27 cellular contexts compared by ENCODE assay signal in the genomic region with DNA sequence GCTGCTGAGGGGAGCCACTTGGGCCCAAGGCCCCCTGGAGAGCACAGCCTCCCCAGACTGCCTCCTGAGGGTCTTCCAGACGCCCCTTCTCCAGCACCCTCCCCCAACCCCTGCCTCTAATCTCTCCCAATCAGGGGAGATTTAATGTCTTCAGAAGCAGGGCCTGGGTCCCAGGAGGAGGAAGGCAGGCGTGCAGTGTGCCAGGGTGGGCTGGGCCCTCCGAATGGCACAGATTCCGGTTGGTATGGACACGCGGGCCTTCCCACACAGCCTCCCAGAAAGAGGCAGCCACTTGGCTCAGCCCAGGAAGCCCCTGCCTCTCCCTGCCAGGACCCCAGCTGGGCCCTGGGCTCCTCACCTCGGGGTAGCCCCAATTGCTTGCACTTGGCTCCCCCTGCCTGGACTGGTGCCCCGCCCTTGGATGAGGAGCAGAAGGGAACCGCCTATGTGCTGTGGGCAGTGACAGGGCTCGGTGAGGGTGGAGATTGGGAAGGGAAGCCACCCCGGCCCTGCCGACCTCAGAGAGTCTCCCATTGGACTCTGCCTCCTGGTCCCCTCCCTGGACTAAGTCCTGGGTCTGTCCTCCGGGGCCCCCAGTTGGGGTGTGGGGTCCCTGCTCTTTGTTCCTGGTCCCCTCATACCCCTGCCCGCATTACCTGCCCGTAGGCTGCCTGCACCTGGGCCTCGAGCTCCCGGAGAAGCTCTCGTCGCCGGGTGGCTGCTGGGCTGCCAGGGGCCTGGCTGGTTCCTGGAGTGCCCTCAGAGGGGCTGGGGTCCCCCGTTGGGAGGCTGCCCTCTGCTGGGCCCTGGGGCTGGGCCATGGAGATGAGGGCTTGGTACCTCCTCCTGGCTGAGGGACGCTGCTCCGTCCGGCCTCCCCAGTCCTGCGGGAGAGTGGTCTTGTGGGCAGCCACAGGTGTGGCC. TPM values are rescaled to one million over a fixed set of nuclear protein-coding genes. Genes with fewer than 3 reads are reported as not detected.
"Had no signal": no experiment of that assay in that cellular context is flagged by ENCODE, and none has a peak within 500 bp of the region (broad histone marks: within the 10 kb centered on the region; RNA-seq: fewer than 3 reads in every experiment).

No MANE protein-coding gene starts in this region.

- H3K36me3 Mint-ChIP-seq: activated naive CD4-positive, alpha-beta T cell treated with anti-CD3 and anti-CD28 coated beads, Interleukin-2, amount 10 ng/mL, durations not matched to agents 7 days and 5 days; naive thymus-derived CD8-positive, alpha-beta T cell; stimulated activated effector memory CD8-positive, alpha-beta T cell treated with anti-CD3 and anti-CD28 coated beads, Interleukin-12 subunit alpha, Interleukin-12 subunit beta, amount 100 ng/mL, for 72 hours; type B pancreatic cell had no signal

- DNase-seq: activated CD4-positive, alpha-beta T cell treated with anti-CD3 and anti-CD28 coated beads, Interleukin-2, amount 50 U/mL, for 1 hour; activated CD8-positive, alpha-beta memory T cell treated with anti-CD3 and anti-CD28 coated beads, Interleukin-2, amount 50 U/mL, for 4 hours; activated effector memory CD4-positive, alpha-beta T cell treated with Interleukin-2 at 50 U/mL for 16 hours; activated naive CD4-positive, alpha-beta T cell treated with anti-CD3 and anti-CD28 coated beads, Interleukin-2, amount 10 ng/mL, durations not matched to agents 7 days and 5 days; activated T-cell treated with anti-CD3 and anti-CD28 coated beads, Interleukin-2, amount 50 U/mL, for 48 hours; cortex of kidney; erythroblast; head of caudate nucleus; left ventricle myocardium superior; naive thymus-derived CD8-positive, alpha-beta T cell; stimulated activated CD4-positive, alpha-beta T cell treated with anti-CD3 and anti-CD28 coated beads, Interleukin-4, amount 100 ng/mL, for 24 hours; stomach; T-helper 9 cell had no signal

- H3K4me3 Mint-ChIP-seq: activated naive CD4-positive, alpha-beta T cell treated with anti-CD3 and anti-CD28 coated beads, Interleukin-2, amount 10 ng/mL, durations not matched to agents 7 days and 5 days; memory B cell; naive thymus-derived CD8-positive, alpha-beta T cell; stimulated activated effector memory CD8-positive, alpha-beta T cell treated with anti-CD3 and anti-CD28 coated beads, Interleukin-12 subunit alpha, Interleukin-12 subunit beta, amount 100 ng/mL, for 72 hours; type B pancreatic cell had no signal

- H2AFZ ChIP-seq: parathyroid adenoma had no signal

- FAIRE-seq: astrocyte, endometrium, frontal cortex had no signal

- H3K36me3 ChIP-seq: breast epithelium, neutrophil, stomach had no signal

- H3K4me1 ChIP-seq: breast epithelium, parathyroid adenoma, stomach had no signal

- H3K9ac ChIP-seq: parathyroid adenoma had no signal

- ATAC-seq: left ventricle myocardium superior; naive thymus-derived CD8-positive, alpha-beta T cell; sciatic nerve; stimulated activated effector memory CD8-positive, alpha-beta T cell treated with anti-CD3 and anti-CD28 coated beads, Interleukin-12 subunit alpha, Interleukin-12 subunit beta, amount 100 ng/mL, for 72 hours had no signal

- H3K79me2 ChIP-seq: parathyroid adenoma had no signal

- H3K4me2 ChIP-seq: smooth muscle cell had no signal

- H3K9me3 ChIP-seq: breast epithelium, neutrophil, stomach had no signal

- H3K9me3 Mint-ChIP-seq: activated naive CD4-positive, alpha-beta T cell treated with anti-CD3 and anti-CD28 coated beads, Interleukin-2, amount 10 ng/mL, durations not matched to agents 7 days and 5 days; naive thymus-derived CD8-positive, alpha-beta T cell; stimulated activated effector memory CD8-positive, alpha-beta T cell treated with anti-CD3 and anti-CD28 coated beads, Interleukin-12 subunit alpha, Interleukin-12 subunit beta, amount 100 ng/mL, for 72 hours had no signal

- H3K27ac Mint-ChIP-seq: activated naive CD4-positive, alpha-beta T cell treated with anti-CD3 and anti-CD28 coated beads, Interleukin-2, amount 10 ng/mL, durations not matched to agents 7 days and 5 days; memory B cell; naive thymus-derived CD8-positive, alpha-beta T cell; type B pancreatic cell had no signal

- H3K4me1 Mint-ChIP-seq: activated naive CD4-positive, alpha-beta T cell treated with anti-CD3 and anti-CD28 coated beads, Interleukin-2, amount 10 ng/mL, durations not matched to agents 7 days and 5 days; memory B cell; naive thymus-derived CD8-positive, alpha-beta T cell; stimulated activated effector memory CD8-positive, alpha-beta T cell treated with anti-CD3 and anti-CD28 coated beads, Interleukin-12 subunit alpha, Interleukin-12 subunit beta, amount 100 ng/mL, for 72 hours had no signal

- H3K27ac ChIP-seq: breast epithelium, neutrophil, parathyroid adenoma, stomach had no signal

- H3K4me3 ChIP-seq: breast epithelium, smooth muscle cell, stomach had no signal

RNA-seq across cellular contexts. Expression of a gene that starts 0.6 kb away (rescaled TPM):
- total RNA-seq: astrocyte; breast epithelium; frontal cortex; kidney epithelial cell; left ventricle myocardium superior; naive thymus-derived CD8-positive, alpha-beta T cell; sciatic nerve; smooth muscle cell; stomach; temporal lobe had no signal
- polyA plus RNA-seq: adipose tissue; naive thymus-derived CD8-positive, alpha-beta T cell; smooth muscle cell; stomach had no signal
